In the genomic region with DNA sequence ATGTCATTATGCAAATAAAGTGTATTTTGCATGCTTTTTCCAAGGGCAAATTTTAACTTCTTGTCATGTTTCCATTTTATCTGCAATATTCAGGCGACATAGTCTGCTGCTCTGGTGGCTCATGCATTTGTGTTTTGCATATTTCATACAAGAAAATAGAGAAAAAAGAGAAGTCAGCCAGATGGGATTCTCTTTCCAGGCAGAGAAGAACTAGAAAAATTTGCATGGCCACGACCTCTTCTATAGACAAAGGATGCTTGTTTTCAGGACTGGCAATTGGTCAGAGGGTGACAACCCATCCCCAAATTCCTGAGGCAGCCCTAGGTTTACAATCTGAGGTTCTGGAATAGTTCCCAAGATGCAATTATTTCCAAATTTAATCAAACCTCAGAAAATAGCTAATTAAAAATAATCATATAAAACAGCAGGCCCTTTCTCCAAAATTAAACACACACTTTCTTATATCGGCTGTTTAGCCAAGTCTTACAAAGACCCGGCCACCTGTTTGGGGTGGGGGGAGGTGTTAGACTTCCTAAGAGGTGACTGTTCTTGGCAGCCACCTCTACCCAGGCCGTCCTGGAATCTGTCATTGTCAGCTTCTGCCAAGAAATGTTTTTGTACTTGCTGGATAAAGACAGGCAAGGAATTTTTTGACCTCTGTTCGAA, we compare ENCODE assay signal across 9 cellular contexts. TPM values are rescaled to one million over a fixed set of nuclear protein-coding genes. Genes with fewer than 3 reads are reported as not detected.
A peak's percentile ranks its signal among the peaks of the same experiment; 100 is the strongest.
DNase-seq lines count a peak whose midpoint lies in the region; ATAC-seq and TF ChIP-seq lines count a peak whose summit lies in the region.
"Had no signal": no experiment of that assay in that cellular context is flagged by ENCODE, and none has a peak within 500 bp of the region (broad histone marks: within the 10 kb centered on the region; RNA-seq: fewer than 3 reads in every experiment).

No MANE protein-coding gene starts in this region.

- no peak for DNase-seq in T-helper 2 cell treated with Interferon-gamma antibody and Interleukin-4, amounts not matched to agents 5 μg/mL and 100 μg/mL, for 36 hours (ENCODE audit: low spot score)
- DNase-seq in T-helper 2 cell (no peak), WTC11 (ENCODE audit: low spot score) (no peak), pons (ENCODE audit: low spot score) (peak; percentile 17)
- DNase-seq in stimulated activated CD4-positive, alpha-beta T cell treated with anti-CD3 and anti-CD28 coated beads, Interleukin-2, amount 100 ng/mL, for 24 hours, result no peak
- DNase-seq: NCI-H2081 had no signal

- peak overlapping the region; percentile 57 for H3K4me3 Mint-ChIP-seq in T-helper 2 cell treated with Interferon-gamma antibody and Interleukin-4, amounts not matched to agents 5 μg/mL and 100 μg/mL, for 36 hours
- no peak overlapping the region for H3K4me3 Mint-ChIP-seq in WTC11

- no peaks in the 10 kb centered on the region for H3K27me3 Mint-ChIP-seq in T-helper 2 cell treated with Interferon-gamma antibody and Interleukin-4, amounts not matched to agents 5 μg/mL and 100 μg/mL, for 36 hours (ENCODE audit: low read depth)
- no peaks in the 10 kb centered on the region for H3K27me3 Mint-ChIP-seq in WTC11 (ENCODE audit: low read depth)

- peak overlapping the region; percentile 69 for H3K27ac Mint-ChIP-seq in T-helper 2 cell treated with Interferon-gamma antibody and Interleukin-4, amounts not matched to agents 5 μg/mL and 100 μg/mL, for 36 hours
- H3K27ac Mint-ChIP-seq in WTC11, result no peak overlapping the region; the same call in 1 of the 2 replicates

- ATAC-seq in HG02981 (IDR thresholded peaks at IDR 0.05; ENCODE audit: unreplicated experiment), result peak; percentile 53
- peak; percentile 83 for ATAC-seq in WTC11
- ATAC-seq in HG03457 (IDR thresholded peaks at IDR 0.05; ENCODE audit: unreplicated experiment), result no peak
- no peak for ATAC-seq in HG03469 (IDR thresholded peaks at IDR 0.05; ENCODE audit: unreplicated experiment)

- no peak for TF ChIP-seq CTCF in WTC11 (IDR thresholded peaks at IDR 0.05)

- CTCF ChIA-PET in WTC11 (lab: Charles Lee), result interaction anchor here (1.2 kb wide), 1 partner anchor 86 kb away, joined by 3 read pairs; no protein-coding TSS in a partner anchor

- H3K36me3 Mint-ChIP-seq in T-helper 2 cell treated with Interferon-gamma antibody and Interleukin-4, amounts not matched to agents 5 μg/mL and 100 μg/mL, for 36 hours (ENCODE audit: low read depth), result peaks cover 13% of the 10 kb centered on the region
- no peaks in the 10 kb centered on the region for H3K36me3 Mint-ChIP-seq in WTC11

- peaks cover 58% of the 10 kb centered on the region for H3K4me1 Mint-ChIP-seq in T-helper 2 cell treated with Interferon-gamma antibody and Interleukin-4, amounts not matched to agents 5 μg/mL and 100 μg/mL, for 36 hours (ENCODE audit: low read depth)
- peaks cover 31% of the 10 kb centered on the region for H3K4me1 Mint-ChIP-seq in WTC11

- no peaks in the 10 kb centered on the region for H3K9me3 Mint-ChIP-seq in T-helper 2 cell treated with Interferon-gamma antibody and Interleukin-4, amounts not matched to agents 5 μg/mL and 100 μg/mL, for 36 hours
- no peaks in the 10 kb centered on the region for H3K9me3 Mint-ChIP-seq in WTC11

- POLR2A ChIA-PET in WTC11 (lab: Charles Lee), result interaction anchor here (1.1 kb wide), 1 partner anchor 21 kb away, joined by 6 read pairs; the partner anchor contains the start of gene SOS1

TF ChIP-seq in WTC11, 78 proteins besides CTCF, POLR2A, EP300 and RAD21:
- TF ChIP-seq, protein P1, sequence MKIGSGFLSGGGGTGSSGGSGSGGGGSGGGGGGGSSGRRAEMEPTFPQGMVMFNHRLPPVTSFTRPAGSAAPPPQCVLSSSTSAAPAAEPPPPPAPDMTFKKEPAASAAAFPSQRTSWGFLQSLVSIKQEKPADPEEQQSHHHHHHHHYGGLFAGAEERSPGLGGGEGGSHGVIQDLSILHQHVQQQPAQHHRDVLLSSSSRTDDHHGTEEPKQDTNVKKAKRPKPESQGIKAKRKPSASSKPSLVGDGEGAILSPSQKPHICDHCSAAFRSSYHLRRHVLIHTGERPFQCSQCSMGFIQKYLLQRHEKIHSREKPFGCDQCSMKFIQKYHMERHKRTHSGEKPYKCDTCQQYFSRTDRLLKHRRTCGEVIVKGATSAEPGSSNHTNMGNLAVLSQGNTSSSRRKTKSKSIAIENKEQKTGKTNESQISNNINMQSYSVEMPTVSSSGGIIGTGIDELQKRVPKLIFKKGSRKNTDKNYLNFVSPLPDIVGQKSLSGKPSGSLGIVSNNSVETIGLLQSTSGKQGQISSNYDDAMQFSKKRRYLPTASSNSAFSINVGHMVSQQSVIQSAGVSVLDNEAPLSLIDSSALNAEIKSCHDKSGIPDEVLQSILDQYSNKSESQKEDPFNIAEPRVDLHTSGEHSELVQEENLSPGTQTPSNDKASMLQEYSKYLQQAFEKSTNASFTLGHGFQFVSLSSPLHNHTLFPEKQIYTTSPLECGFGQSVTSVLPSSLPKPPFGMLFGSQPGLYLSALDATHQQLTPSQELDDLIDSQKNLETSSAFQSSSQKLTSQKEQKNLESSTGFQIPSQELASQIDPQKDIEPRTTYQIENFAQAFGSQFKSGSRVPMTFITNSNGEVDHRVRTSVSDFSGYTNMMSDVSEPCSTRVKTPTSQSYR (CRISPR knock-in tag; IDR thresholded peaks at IDR 0.05), result no peak
- TF ChIP-seq GABPB1 (CRISPR knock-in tag; IDR thresholded peaks at IDR 0.05), result no peak
- TF ChIP-seq JAZF1 (CRISPR knock-in tag; IDR thresholded peaks at IDR 0.05), result no peak
- TF ChIP-seq, protein P2, sequence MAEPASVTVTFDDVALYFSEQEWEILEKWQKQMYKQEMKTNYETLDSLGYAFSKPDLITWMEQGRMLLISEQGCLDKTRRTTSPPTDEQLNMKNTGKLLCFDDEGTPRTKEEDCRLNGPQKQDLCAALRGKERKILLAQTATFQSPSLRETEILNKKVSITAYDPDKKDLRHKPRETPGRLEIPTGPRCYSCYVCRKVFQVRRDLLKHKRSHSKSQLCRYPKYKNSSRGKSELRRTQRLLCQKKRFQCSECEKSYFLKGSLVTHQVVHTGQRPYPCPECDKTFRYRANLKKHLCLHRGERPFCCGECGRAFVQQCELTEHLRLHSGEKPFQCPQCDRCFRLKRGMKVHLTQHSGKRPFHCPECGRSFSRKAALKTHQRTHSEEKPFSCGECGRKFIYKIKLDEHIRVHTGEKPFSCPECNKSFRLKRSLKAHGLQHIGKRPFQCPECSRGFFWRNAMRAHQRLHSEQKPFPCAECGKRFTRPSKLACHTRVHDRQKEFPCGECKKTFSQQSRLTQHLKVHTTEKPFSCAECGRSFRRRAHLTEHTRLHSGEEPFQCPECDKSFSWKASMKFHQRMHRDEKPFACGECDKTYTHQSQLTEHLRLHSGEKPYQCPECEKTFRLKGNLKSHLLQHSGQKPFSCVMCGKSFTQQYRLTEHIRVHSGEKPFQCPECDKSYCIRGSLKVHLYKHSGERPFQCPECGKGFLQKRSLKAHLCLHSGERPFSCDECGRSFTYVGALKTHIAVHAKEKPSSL (CRISPR knock-in tag; conservative IDR thresholded peaks at IDR 0.05), result no peak
- TF ChIP-seq NR2C2 (CRISPR knock-in tag; IDR thresholded peaks at IDR 0.05), result no peak
- TF ChIP-seq ATF3 (CRISPR knock-in tag; conservative IDR thresholded peaks at IDR 0.05), result no peak
- no peak for TF ChIP-seq EMX1 (CRISPR knock-in tag; IDR thresholded peaks at IDR 0.05)

RNA-seq across cellular contexts. Expression of gene SOS1, which starts 20.6 kb away (rescaled TPM):
- total RNA-seq in WTC11 (2021), result 28.4 to 33.9 TPM (median 28.7 TPM) in 3 replicates

Comparison
In these comparisons a context has a peak if more than half of its experiments do, and no peak if none do; other contexts are left out.
1. ATAC-seq: peak in HG02981 (single experiment) and WTC11 (single experiment); none in HG03457 (single experiment) and HG03469 (single experiment).